In the genomic region with DNA sequence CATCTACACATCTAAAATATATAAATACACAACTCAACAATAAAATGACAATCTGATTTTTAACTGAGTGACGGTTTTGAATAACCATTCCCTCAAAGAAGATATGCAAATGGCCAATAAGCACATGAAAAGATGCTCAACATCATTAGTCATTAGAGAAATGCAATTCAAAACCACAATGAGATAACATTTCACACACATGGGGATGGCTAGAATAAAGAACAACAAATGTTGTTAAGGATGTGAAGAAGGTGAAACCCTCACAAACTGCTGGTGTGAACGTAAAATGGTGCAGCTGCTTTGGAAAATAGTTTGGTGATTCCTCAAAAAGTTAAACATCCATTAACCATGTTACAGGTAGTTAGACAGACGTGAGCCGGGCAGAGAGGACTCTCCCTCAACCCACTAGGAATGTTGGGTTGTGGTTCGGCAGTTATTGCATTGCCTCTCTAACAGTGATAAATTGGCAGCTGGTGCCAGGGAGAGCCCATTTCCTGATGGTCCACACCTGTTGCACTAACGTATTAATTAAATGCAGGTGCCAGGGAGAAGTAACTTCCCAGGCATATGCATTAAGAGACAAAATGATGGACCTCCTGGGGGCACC, we compare ENCODE assay signal across 24 cellular contexts. TPM values are rescaled to one million over a fixed set of nuclear protein-coding genes. Genes with fewer than 3 reads are reported as not detected.
DNase-seq lines count a peak whose midpoint lies in the region; ATAC-seq, FAIRE-seq and TF ChIP-seq lines count a peak whose summit lies in the region.
"Had no signal": no experiment of that assay in that cellular context is flagged by ENCODE, and none has a peak within 500 bp of the region (broad histone marks: within the 10 kb centered on the region; RNA-seq: fewer than 3 reads in every experiment).

No MANE protein-coding gene starts in this region.

- no peak for ATAC-seq in HG03159 (IDR thresholded peaks at IDR 0.05; ENCODE audit: unreplicated experiment)
- ATAC-seq: sciatic nerve, upper lobe of right lung had no signal

- H3K4me3 Mint-ChIP-seq in activated naive CD4-positive, alpha-beta T cell treated with anti-CD3 and anti-CD28 coated beads, Interleukin-2, amount 50 U/mL, for 24 hours: no peak overlapping the region
- no peak overlapping the region for H3K4me3 Mint-ChIP-seq in astrocyte (ENCODE audit: unreplicated experiment)

- no peak for TF ChIP-seq CTCF in astrocyte (IDR thresholded peaks at IDR 0.05; ENCODE audit: insufficient read depth, low read depth, low read length)

- H3K27ac Mint-ChIP-seq in activated naive CD4-positive, alpha-beta T cell treated with anti-CD3 and anti-CD28 coated beads, Interleukin-2, amount 50 U/mL, for 24 hours: peak overlapping the region; percentile 26
- no peak overlapping the region for H3K27ac Mint-ChIP-seq in astrocyte (ENCODE audit: unreplicated experiment)

- 17 to 54% (median 39%) methylated on average over 6 of the region's 6 CpGs for WGBS in small intestine, 3 donors

- H4K20me1 ChIP-seq in astrocyte (ENCODE audit: insufficient read depth, low read length): no peaks in the 10 kb centered on the region

- H3K4me3 ChIP-seq in astrocyte (ENCODE audit: insufficient read depth, low read depth, low read length): no peak overlapping the region
- H3K4me3 ChIP-seq in small intestine (ENCODE audit: low read depth in 1 of 2, low read length in 2 of 2): no peak overlapping the region
- H3K4me3 ChIP-seq: ovary, upper lobe of right lung had no signal

- no peaks in the 10 kb centered on the region for H3K79me2 ChIP-seq in astrocyte (ENCODE audit: insufficient read depth, low read length)

- H3K27ac ChIP-seq in astrocyte (ENCODE audit: low read depth, low read length) (no peak overlapping the region), small intestine (ENCODE audit: low read depth in 1 of 2, low read length in 1 of 2) (no peak overlapping the region)
- H3K27ac ChIP-seq: ovary, upper lobe of right lung had no signal

- H3K4me1 ChIP-seq in astrocyte (ENCODE audit: insufficient read depth, low read length) (peaks cover 4% of the 10 kb centered on the region), small intestine (ENCODE audit: control insufficient read depth in 2 of 2, insufficient read depth in 1 of 2, low read depth in 1 of 2, low read length in 1 of 2) (no peaks in the 10 kb centered on the region)
- H3K4me1 ChIP-seq: upper lobe of right lung had no signal

- H3K9me3 ChIP-seq in astrocyte (ENCODE audit: insufficient read depth, low read depth, low read length) (peaks cover 3% of the 10 kb centered on the region), small intestine (ENCODE audit: control insufficient read depth, low read depth) (no peaks in the 10 kb centered on the region)
- H3K9me3 ChIP-seq: ovary, upper lobe of right lung had no signal

- H3K4me2 ChIP-seq in astrocyte (ENCODE audit: low read length): no peak overlapping the region

- H3K9ac ChIP-seq in astrocyte (ENCODE audit: low read length): no peak overlapping the region

- H3K36me3 ChIP-seq in astrocyte (ENCODE audit: insufficient read depth, low read length): no peaks in the 10 kb centered on the region
- no peaks in the 10 kb centered on the region for H3K36me3 ChIP-seq in small intestine (ENCODE audit: control insufficient read depth in 2 of 2, insufficient read depth in 2 of 2, low read length in 2 of 2)
- H3K36me3 ChIP-seq: ovary, upper lobe of right lung had no signal

- FAIRE-seq in astrocyte (lab: Jason Lieb, UNC): no peak
- FAIRE-seq in small intestine (lab: Jason Lieb, UNC): no peak
- FAIRE-seq: kidney had no signal

- DNase-seq in activated naive CD4-positive, alpha-beta T cell (lab: John Stamatoyannopoulos, UW): no peak
- DNase-seq in M059J (ENCODE audit: low read depth): peak; percentile 74
- DNase-seq in astrocyte (ENCODE audit: low read depth): peak; percentile 59
- DNase-seq in small intestine: peak; percentile 16
- no peak for DNase-seq in NCI-H1694 (lab: John Stamatoyannopoulos, UW)
- no peak for DNase-seq in DMS53 (lab: John Stamatoyannopoulos, UW)
- DNase-seq: activated T-cell treated with anti-CD3 and anti-CD28 coated beads for 4 hours; caudate nucleus; foreskin melanocyte; hypothalamus; Karpas-422; kidney; NCI-H1436 treated with DMSO at 0.1 percent for 48 hours; NCI-H2227 treated with DMSO at 0.1 percent for 48 hours; ovary; RPMI8226; stimulated activated CD4-positive, alpha-beta T cell treated with anti-CD3 and anti-CD28 coated beads, Interleukin-1b, Interleukin-23, amount 100 ng/mL, for 48 hours; upper lobe of right lung had no signal

- no peaks in the 10 kb centered on the region for H3K36me3 Mint-ChIP-seq in activated naive CD4-positive, alpha-beta T cell treated with anti-CD3 and anti-CD28 coated beads, Interleukin-2, amount 50 U/mL, for 24 hours
- H3K36me3 Mint-ChIP-seq in astrocyte (ENCODE audit: low read depth, unreplicated experiment): peaks cover 1% of the 10 kb centered on the region

- H3K27me3 Mint-ChIP-seq in activated naive CD4-positive, alpha-beta T cell treated with anti-CD3 and anti-CD28 coated beads, Interleukin-2, amount 50 U/mL, for 24 hours: no peaks in the 10 kb centered on the region
- H3K27me3 Mint-ChIP-seq in astrocyte (ENCODE audit: low read depth, unreplicated experiment): peaks cover 9% of the 10 kb centered on the region

- H3K27me3 ChIP-seq in astrocyte (ENCODE audit: insufficient read depth, low read length) (no peaks in the 10 kb centered on the region), small intestine (ENCODE audit: control insufficient read depth in 2 of 2, insufficient read depth in 2 of 2, low read length in 2 of 2) (no peaks in the 10 kb centered on the region)
- H3K27me3 ChIP-seq: ovary, upper lobe of right lung had no signal

- peaks cover 64% of the 10 kb centered on the region for H3K4me1 Mint-ChIP-seq in activated naive CD4-positive, alpha-beta T cell treated with anti-CD3 and anti-CD28 coated beads, Interleukin-2, amount 50 U/mL, for 24 hours
- no peaks in the 10 kb centered on the region for H3K4me1 Mint-ChIP-seq in astrocyte (ENCODE audit: low read depth, unreplicated experiment)

- H2AFZ ChIP-seq in astrocyte (ENCODE audit: low read depth, low read length): no peak overlapping the region

- H3K9me3 Mint-ChIP-seq in activated naive CD4-positive, alpha-beta T cell treated with anti-CD3 and anti-CD28 coated beads, Interleukin-2, amount 50 U/mL, for 24 hours: no peaks in the 10 kb centered on the region
- peaks cover 4% of the 10 kb centered on the region for H3K9me3 Mint-ChIP-seq in astrocyte (ENCODE audit: unreplicated experiment)

RNA-seq across cellular contexts. Expression of a gene that starts 22.3 kb away (rescaled TPM):
- total RNA-seq in M059J (2014; rRNA removed; shearing (Covaris generic)): 75.8 and 103 TPM in 2 replicates
- 0.84 and 0.95 TPM in 2 replicates for total RNA-seq in astrocyte
- polyA plus RNA-seq in small intestine: 1 to 10 TPM in 2 of 3 donors, under 1 TPM in 1; 0.45 to 5.1 (median 3.0) TPM

RNA-seq across cellular contexts. Expression of a gene that starts 29.2 kb away (rescaled TPM):
- total RNA-seq in M059J (2014; rRNA removed; shearing (Covaris generic)): 0.17 TPM in 1 of 2 replicates, not detected in the other
- total RNA-seq in astrocyte: not detected in 2 replicates
- not detected for polyA plus RNA-seq in small intestine
- total RNA-seq: epithelial cell of proximal tubule, HT1080, kidney, lung microvascular endothelial cell, upper lobe of right lung had no signal

RNA-seq across cellular contexts. Expression of a gene that starts 41.1 kb away (rescaled TPM):
- 134 and 160 TPM in 2 replicates for total RNA-seq in M059J (2014; rRNA removed; shearing (Covaris generic))
- 101 and 103 TPM in 2 replicates for total RNA-seq in astrocyte
- 10 to 100 TPM; 44.5 to 84.5 (median 48.9) TPM for polyA plus RNA-seq in small intestine

RNA-seq across cellular contexts. Expression of a gene that starts 51.1 kb away (rescaled TPM):
- total RNA-seq in M059J (2014; rRNA removed; shearing (Covaris generic)): not detected in 2 replicates
- not detected in 2 replicates for total RNA-seq in astrocyte
- polyA plus RNA-seq in small intestine: 1 to 10 TPM in 1 of 3 donors, not detected in 2; 1.5 TPM
- total RNA-seq: HT1080, lung microvascular endothelial cell had no signal

Comparison
In these comparisons a context has a peak if more than half of its experiments do, and no peak if none do; other contexts are left out.
1. DNase-seq: peak in M059J (single experiment), astrocyte (single experiment) and small intestine (single experiment); none in activated naive CD4-positive, alpha-beta T cell (0 of 4), NCI-H1694 (single experiment) and DMS53 (single experiment).
2. RNA of a gene that starts 22.3 kb away (total RNA-seq): 75.8 to 103 TPM in M059J; 0.84 to 0.95 TPM in astrocyte; every median in the first group is over 10 times any median in the second.